ENCODE assay signal across 8 cellular contexts in the genomic region with DNA sequence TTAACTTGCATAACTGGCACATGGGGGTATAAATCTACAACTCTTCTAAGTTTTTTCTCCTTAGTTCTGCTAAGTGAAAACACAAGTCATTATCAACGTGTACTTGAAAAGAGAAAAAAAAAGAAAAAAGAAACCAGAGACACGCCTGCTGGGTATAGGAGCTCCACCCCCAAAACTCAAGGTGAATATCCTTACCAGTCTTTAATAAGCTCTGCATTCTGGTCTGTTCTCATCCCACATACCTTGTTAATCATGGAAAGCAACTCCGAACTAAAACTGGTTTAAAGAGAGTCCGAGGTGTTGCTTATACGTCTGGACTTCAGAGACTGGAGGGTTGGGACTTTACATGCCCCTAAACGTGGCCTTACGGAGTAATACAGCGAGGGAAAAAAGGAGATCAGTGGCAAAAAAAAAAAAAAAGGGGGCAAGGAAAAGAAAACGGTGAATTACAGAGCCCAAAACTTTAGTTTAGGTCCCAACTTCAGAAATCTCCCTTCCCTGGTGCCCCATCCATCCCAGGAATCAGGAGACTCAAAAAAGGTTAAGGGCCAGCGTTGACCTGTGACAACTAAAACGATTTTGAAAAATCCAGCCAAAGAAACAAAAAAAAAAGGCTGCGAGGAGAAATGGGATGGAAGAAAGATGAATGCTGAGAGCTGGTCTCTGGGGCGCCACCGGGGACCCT. TPM values are rescaled to one million over a fixed set of nuclear protein-coding genes. Genes with fewer than 3 reads are reported as not detected.
DNase-seq lines count a peak whose midpoint lies in the region; ATAC-seq and FAIRE-seq lines count a peak whose summit lies in the region.

No MANE protein-coding gene starts in this region.

- no peaks in the 10 kb centered on the region for H3K9me3 Mint-ChIP-seq in T-helper 1 cell treated with Interleukin-12 subunit alpha and Interleukin-12 subunit beta and Interleukin-4 antibody, amounts not matched to agents 30 μg/mL and 1 μg/mL, for 36 hours
- no peaks in the 10 kb centered on the region for H3K9me3 Mint-ChIP-seq in effector memory CD8-positive, alpha-beta T cell
- no peaks in the 10 kb centered on the region for H3K9me3 Mint-ChIP-seq in naive B cell

- DNase-seq in Caki2 (ENCODE audit: low read depth) (peak; percentile 73), GM19239 (ENCODE audit: insufficient read length, low spot score) (peak; percentile 21), KBM-7 (peak; percentile 75), naive B cell (peak; percentile 29), SHP77 treated with DMSO at 0.1 percent for 48 hours (lab: John Stamatoyannopoulos, UW) (no peak), midbrain (lab: John Stamatoyannopoulos, UW) (no peak)
- peak; percentile 11 to 33 (median 30) for DNase-seq in effector memory CD8-positive, alpha-beta T cell

- no peak for ATAC-seq in effector memory CD8-positive, alpha-beta T cell (replicated peaks)
- ATAC-seq in naive B cell (ENCODE audit: low read depth in 2 of 2) = no peak

- peaks cover 7% of the 10 kb centered on the region for H3K27me3 Mint-ChIP-seq in T-helper 1 cell treated with Interleukin-12 subunit alpha and Interleukin-12 subunit beta and Interleukin-4 antibody, amounts not matched to agents 30 μg/mL and 1 μg/mL, for 36 hours (ENCODE audit: low read depth)
- H3K27me3 Mint-ChIP-seq in effector memory CD8-positive, alpha-beta T cell = no peaks in the 10 kb centered on the region
- H3K27me3 Mint-ChIP-seq in naive B cell = no peaks in the 10 kb centered on the region

- FAIRE-seq in GM19239 (lab: Jason Lieb, UNC) = peak; percentile 89

- H3K27ac Mint-ChIP-seq in T-helper 1 cell treated with Interleukin-12 subunit alpha and Interleukin-12 subunit beta and Interleukin-4 antibody, amounts not matched to agents 30 μg/mL and 1 μg/mL, for 36 hours = peak overlapping the region; percentile 95
- peak overlapping the region; percentile 91 to 96 for H3K27ac Mint-ChIP-seq in effector memory CD8-positive, alpha-beta T cell
- peak overlapping the region; percentile 35 to 96 (median 90) for H3K27ac Mint-ChIP-seq in naive B cell

- peaks cover 13% of the 10 kb centered on the region for H3K36me3 Mint-ChIP-seq in T-helper 1 cell treated with Interleukin-12 subunit alpha and Interleukin-12 subunit beta and Interleukin-4 antibody, amounts not matched to agents 30 μg/mL and 1 μg/mL, for 36 hours (ENCODE audit: low read depth)
- peaks cover 25% of the 10 kb centered on the region for H3K36me3 Mint-ChIP-seq in effector memory CD8-positive, alpha-beta T cell (ENCODE audit: insufficient read depth)
- H3K36me3 Mint-ChIP-seq in naive B cell = no peaks in the 10 kb centered on the region

- peak overlapping the region; percentile 82 for H3K4me3 Mint-ChIP-seq in T-helper 1 cell treated with Interleukin-12 subunit alpha and Interleukin-12 subunit beta and Interleukin-4 antibody, amounts not matched to agents 30 μg/mL and 1 μg/mL, for 36 hours
- H3K4me3 Mint-ChIP-seq in effector memory CD8-positive, alpha-beta T cell = peak overlapping the region; percentile 88 to 97
- H3K4me3 Mint-ChIP-seq in naive B cell = peak overlapping the region; percentile 83 to 95 (median 92)

- in situ Hi-C loops in Caki2 (cut with HindIII; ENCODE audit: low pct_unique_long_range_greater_than_20kb, low sequenced_read_pairs) (no loop called here), KBM-7 (cut with MboI; ENCODE audit: low pct_unique_long_range_greater_than_20kb, low sequenced_read_pairs) (no loop called here)

- H3K4me1 Mint-ChIP-seq in T-helper 1 cell treated with Interleukin-12 subunit alpha and Interleukin-12 subunit beta and Interleukin-4 antibody, amounts not matched to agents 30 μg/mL and 1 μg/mL, for 36 hours (ENCODE audit: low read depth) = peaks cover 35% of the 10 kb centered on the region
- H3K4me1 Mint-ChIP-seq in effector memory CD8-positive, alpha-beta T cell (ENCODE audit: low read depth in 2 of 2) = peaks cover 20 to 44% of the 10 kb centered on the region in 2 donors
- H3K4me1 Mint-ChIP-seq in naive B cell = peaks cover 30 to 36% (median 33%) of the 10 kb centered on the region in 3 donors

RNA-seq across cellular contexts. Expression of gene PGRMC2, which starts 1.0 kb away (rescaled TPM):
- total RNA-seq in Caki2 (2014; rRNA removed; shearing (Covaris generic); ENCODE audit: low replicate concordance) = 76.1 and 84.3 TPM in 2 replicates
- 10 to 100 TPM in 5 of 6 donors, 1 to 10 TPM in 1; 8.8 to 20.4 (median 13.6) TPM for polyA plus RNA-seq in naive B cell (ENCODE audit: low read depth in 6 of 6)

Comparison
In these comparisons a context has a peak if more than half of its experiments do, and no peak if none do; other contexts are left out.
1. DNase-seq: peak in Caki2 (single experiment), GM19239 (single experiment), KBM-7 (single experiment), effector memory CD8-positive, alpha-beta T cell (3 of 3) and naive B cell (single experiment); none in SHP77 treated with DMSO at 0.1 percent for 48 hours (single experiment) and midbrain (single experiment).
2. Peak in every context shown above with its lines, with median percentiles within 50 percentile points of each other: H3K27ac Mint-ChIP-seq and H3K4me3 Mint-ChIP-seq.